ENCODE assay signal across 2 cellular contexts in genomic region chr19:47421244-47421786, GRCh38.
TF ChIP-seq lines count a peak whose summit lies in the region.

No MANE protein-coding gene starts in this region.

TF ChIP-seq in A549, 52 proteins besides CTCF, POLR2A, EP300 and RAD21 (continued from another document):
- TF ChIP-seq HMGXB4 (CRISPR knock-in tag; IDR thresholded peaks at IDR 0.05; ENCODE audit: borderline replicate concordance) = no peak
- no peak for TF ChIP-seq FOXS1 (CRISPR knock-in tag; IDR thresholded peaks at IDR 0.05)
TF ChIP-seq in A549: peak in this region for 0.

TF ChIP-seq in HEK293, 187 proteins besides CTCF, POLR2A, EP300 and RAD21 (continued from another document):
- TF ChIP-seq, protein P1, sequence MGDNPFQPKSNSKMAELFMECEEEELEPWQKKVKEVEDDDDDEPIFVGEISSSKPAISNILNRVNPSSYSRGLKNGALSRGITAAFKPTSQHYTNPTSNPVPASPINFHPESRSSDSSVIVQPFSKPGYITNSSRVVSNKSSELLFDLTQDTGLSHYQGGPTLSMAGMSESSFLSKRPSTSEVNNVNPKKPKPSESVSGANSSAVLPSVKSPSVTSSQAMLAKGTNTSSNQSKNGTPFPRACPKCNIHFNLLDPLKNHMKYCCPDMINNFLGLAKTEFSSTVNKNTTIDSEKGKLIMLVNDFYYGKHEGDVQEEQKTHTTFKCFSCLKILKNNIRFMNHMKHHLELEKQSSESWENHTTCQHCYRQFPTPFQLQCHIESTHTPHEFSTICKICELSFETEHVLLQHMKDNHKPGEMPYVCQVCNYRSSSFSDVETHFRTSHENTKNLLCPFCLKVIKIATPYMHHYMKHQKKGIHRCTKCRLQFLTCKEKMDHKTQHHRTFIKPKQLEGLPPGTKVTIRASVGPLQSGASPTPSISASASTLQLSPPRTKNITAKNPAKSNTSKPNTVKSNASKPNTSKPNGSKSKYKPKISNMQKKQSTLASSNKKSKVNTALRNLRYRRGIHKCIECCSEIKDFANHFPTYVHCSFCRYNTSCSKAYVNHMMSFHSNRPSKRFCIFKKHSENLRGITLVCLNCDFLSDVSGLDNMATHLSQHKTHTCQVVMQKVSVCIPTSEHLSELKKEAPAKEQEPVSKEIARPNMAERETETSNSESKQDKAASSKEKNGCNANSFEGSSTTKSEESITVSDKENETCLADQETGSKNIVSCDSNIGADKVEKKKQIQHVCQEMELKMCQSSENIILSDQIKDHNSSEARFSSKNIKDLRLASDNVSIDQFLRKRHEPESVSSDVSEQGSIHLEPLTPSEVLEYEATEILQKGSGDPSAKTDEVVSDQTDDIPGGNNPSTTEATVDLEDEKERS (tag by site-specific recombination; IDR thresholded peaks at IDR 0.05) = no peak
- TF ChIP-seq PRDM1 (tag by site-specific recombination; IDR thresholded peaks at IDR 0.05) = no peak
